ENCODE assay signal across 8 cellular contexts in genomic region chr2:100427627-100428258, GRCh38. TPM values are rescaled to one million over a fixed set of nuclear protein-coding genes. Genes with fewer than 3 reads are reported as not detected.
DNase-seq lines count a peak whose midpoint lies in the region; ATAC-seq and TF ChIP-seq lines count a peak whose summit lies in the region.

No MANE protein-coding gene starts in this region.

- no peaks in the 10 kb centered on the region for H3K4me1 Mint-ChIP-seq in brain

- peak overlapping the region in 1 of 5 experiments; percentile 40 for H3K27ac Mint-ChIP-seq in brain

- ATAC-seq in GM19395 (IDR thresholded peaks at IDR 0.05; ENCODE audit: unreplicated experiment) (no peak), GM21737 (IDR thresholded peaks at IDR 0.05; ENCODE audit: unreplicated experiment) (no peak)

- H3K9me3 Mint-ChIP-seq in brain = peaks cover 4 to 21% (median 16%) of the 10 kb centered on the region in 5 experiments

- DNase-seq in DMS53 (lab: John Stamatoyannopoulos, UW) = peak; percentile 91
- peak; percentile 53 for DNase-seq in Jurkat, Clone E6-1 (ENCODE audit: low read depth, low spot score)
- DNase-seq in UCSD-AML1 (lab: John Stamatoyannopoulos, UW; ENCODE audit: unreplicated experiment) = peak; percentile 60
- DNase-seq in kidney tubule cell (ENCODE audit: low spot score) = peak; percentile 60
- peak; percentile 31 to 60 (median 48) for DNase-seq in stimulated activated CD4-positive, alpha-beta T cell treated with anti-CD3 and anti-CD28 coated beads, TNF-alpha, amount 100 ng/mL, for 48 hours (ENCODE audit: low read depth in 3 of 3)

- TF ChIP-seq CTCF in brain (conservative IDR thresholded peaks at IDR 0.05) = peak; percentile 36 to 47

- no peaks in the 10 kb centered on the region for H3K36me3 Mint-ChIP-seq in brain

- H3K4me3 ChIP-seq in Jurkat, Clone E6-1 (ENCODE audit: low read length) = no peak overlapping the region

- H3K27me3 Mint-ChIP-seq in brain = peaks cover 7% of the 10 kb centered on the region

- H3K4me3 Mint-ChIP-seq in brain = no peak overlapping the region

RNA-seq across cellular contexts. Expression of gene CHST10, which starts 10.3 kb away (rescaled TPM):
- polyA plus RNA-seq in Jurkat, Clone E6-1 (2012; ENCODE audit: insufficient read depth, insufficient read length) = 16.4 TPM
- 15.6 TPM for polyA plus RNA-seq in brain (ENCODE audit: insufficient read depth, low read depth, low replicate concordance)

RNA-seq across cellular contexts. Expression of gene NMS, which starts 42.5 kb away (rescaled TPM):
- not detected for polyA plus RNA-seq in Jurkat, Clone E6-1 (2012; ENCODE audit: insufficient read depth, insufficient read length)
- not detected for polyA plus RNA-seq in brain (ENCODE audit: insufficient read depth, low read depth, low replicate concordance)
